ENCODE assay signal across 20 cellular contexts in the genomic region with DNA sequence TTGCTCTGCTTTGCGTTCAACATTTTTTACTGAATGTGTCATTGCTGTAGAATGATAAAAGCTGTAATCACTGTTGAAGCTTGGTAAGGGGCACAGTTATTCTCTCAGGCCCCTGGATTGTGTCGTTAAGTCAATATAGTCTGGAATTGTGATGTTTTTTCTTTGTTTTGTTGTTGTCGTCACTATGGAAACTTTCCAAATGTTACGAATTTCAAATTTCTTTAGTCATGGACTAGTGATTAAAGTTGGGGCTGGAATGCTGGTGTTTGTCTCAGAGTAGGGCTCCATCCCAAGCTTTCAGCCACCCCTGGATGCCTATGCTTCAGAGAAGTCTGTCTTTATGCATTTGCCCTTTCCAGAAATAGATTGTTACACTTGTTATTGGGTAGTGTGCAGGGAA.
DNase-seq lines count a peak whose midpoint lies in the region; ATAC-seq and TF ChIP-seq lines count a peak whose summit lies in the region.
"Had no signal": no experiment of that assay in that cellular context is flagged by ENCODE, and none has a peak within 500 bp of the region (broad histone marks: within the 10 kb centered on the region; RNA-seq: fewer than 3 reads in every experiment).

No MANE protein-coding gene starts in this region.

- no peak overlapping the region for H3K4me3 Mint-ChIP-seq in GM23338
- H3K4me3 Mint-ChIP-seq: CD8-positive, alpha-beta T cell; HFFc6 had no signal

- no peaks in the 10 kb centered on the region for H3K27me3 Mint-ChIP-seq in GM23338 (ENCODE audit: insufficient read depth, low read depth, poor library complexity)

- H3K4me1 ChIP-seq in GM23338 (ENCODE audit: insufficient read depth) (peaks cover 9% of the 10 kb centered on the region), mesodermal cell (ENCODE audit: control insufficient read depth, insufficient read depth, low read length, poor library complexity, severe bottlenecking) (peaks cover 13% of the 10 kb centered on the region), tibial nerve (no peaks in the 10 kb centered on the region)
- H3K4me1 ChIP-seq: SJCRH30 had no signal

- H3K79me2 ChIP-seq in GM23338 (replicated peaks; ENCODE audit: insufficient read depth) = no peaks in the 10 kb centered on the region

- 79 to 88% methylated on average over 3 to 4 of the region's 4 CpGs for WGBS in mesodermal cell (ENCODE audit: insufficient coverage in 2 of 2), 2 experiments
- WGBS in tibial nerve, 2 donors = 40 to 56% methylated on average over 4 of the region's 4 CpGs

- TF ChIP-seq EP300 in tibial nerve (IDR thresholded peaks at IDR 0.05) = no peak

- H3K27me3 ChIP-seq in GM23338 (ENCODE audit: insufficient read depth) (no peaks in the 10 kb centered on the region), tibial nerve (no peaks in the 10 kb centered on the region)
- H3K27me3 ChIP-seq: MG63, SJCRH30 had no signal

- peak overlapping the region; percentile 80; the same call in 1 of the 2 replicates for H3K27ac Mint-ChIP-seq in GM23338
- H3K27ac Mint-ChIP-seq: CD8-positive, alpha-beta T cell; HFFc6 had no signal

- H3K27ac ChIP-seq in GM23338 (ENCODE audit: low read depth) = no peak overlapping the region
- H3K27ac ChIP-seq in mesodermal cell (ENCODE audit: low read depth, low read length, severe bottlenecking) = peak overlapping the region; percentile 89
- no peak overlapping the region for H3K27ac ChIP-seq in tibial nerve
- H3K27ac ChIP-seq: PC-9, SJCRH30 had no signal

- no peak for TF ChIP-seq CTCF in GM23338 (conservative IDR thresholded peaks at IDR 0.05; ENCODE audit: low read depth in 2 of 2)
- TF ChIP-seq CTCF in tibial nerve (IDR thresholded peaks at IDR 0.05) = no peak

- H3K36me3 Mint-ChIP-seq in GM23338 (ENCODE audit: low read depth) = no peaks in the 10 kb centered on the region; the same call in 2 of the 3 replicates
- H3K36me3 Mint-ChIP-seq: CD8-positive, alpha-beta T cell had no signal

- no peak overlapping the region for H2AFZ ChIP-seq in GM23338
- H2AFZ ChIP-seq: PC-9 had no signal

- no peaks in the 10 kb centered on the region for H4K20me1 ChIP-seq in GM23338 (replicated peaks; ENCODE audit: insufficient read depth)

- no peak for TF ChIP-seq POLR2A in tibial nerve (IDR thresholded peaks at IDR 0.05)

- DNase-seq in GM23338 (ENCODE audit: low spot score) (peak; percentile 68), NCI-H748 (lab: John Stamatoyannopoulos, UW; ENCODE audit: unreplicated experiment) (peak; percentile 59), foreskin melanocyte (peak; percentile 1), NCI-H1092 treated with DMSO at 0.1 percent for 48 hours (lab: John Stamatoyannopoulos, UW) (no peak), tibial nerve (ENCODE audit: low spot score in 2 of 2) (no peak), NCI-H510A (lab: John Stamatoyannopoulos, UW) (no peak)
- DNase-seq: CD8-positive, alpha-beta T cell; DMS79 treated with DMSO at 0.1 percent for 48 hours; GOT3; HFFc6; IMR-90; Karpas-422; MG63; NCI-H1092; NCI-H1694; NCI-H69; PC-9; SJCRH30 had no signal

- H3K4me2 ChIP-seq in GM23338 = 0 out of 2 replicates have a peak overlapping the region, but pooled peaks have one; percentile 9
- H3K4me2 ChIP-seq: PC-9 had no signal

- H3K4me1 Mint-ChIP-seq in GM23338 = peaks cover 23% of the 10 kb centered on the region

- no peaks in the 10 kb centered on the region for H3K9me3 Mint-ChIP-seq in GM23338

- H3K36me3 ChIP-seq in GM23338 (ENCODE audit: insufficient read depth) (no peaks in the 10 kb centered on the region), mesodermal cell (ENCODE audit: control insufficient read depth, insufficient read depth, low read length) (no peaks in the 10 kb centered on the region), tibial nerve (no peaks in the 10 kb centered on the region)
- H3K36me3 ChIP-seq: MG63, SJCRH30 had no signal

- H3K9me3 ChIP-seq in mesodermal cell (ENCODE audit: control insufficient read depth, low read length) (no peaks in the 10 kb centered on the region), tibial nerve (no peaks in the 10 kb centered on the region)
- H3K9me3 ChIP-seq: MG63, SJCRH30 had no signal

- H3K9me2 ChIP-seq in GM23338 (ENCODE audit: insufficient read depth) = no peaks in the 10 kb centered on the region

- peak; percentile 79 for ATAC-seq in GM23338
- ATAC-seq in GM21576 (IDR thresholded peaks at IDR 0.05; ENCODE audit: unreplicated experiment) = no peak
- ATAC-seq: CD8-positive, alpha-beta T cell had no signal

- H3F3A ChIP-seq in GM23338 (replicated peaks; ENCODE audit: low read depth) = no peaks in the 10 kb centered on the region

- H3K4me3 ChIP-seq in GM23338 = no peak overlapping the region
- no peak overlapping the region for H3K4me3 ChIP-seq in mesodermal cell (ENCODE audit: extremely low read depth, insufficient read depth, low read length, poor library complexity, severe bottlenecking)
- H3K4me3 ChIP-seq in tibial nerve = no peak overlapping the region
- H3K4me3 ChIP-seq: MG63, PC-9, SJCRH30 had no signal

TF ChIP-seq in GM23338, 12 proteins besides CTCF, POLR2A, EP300 and RAD21 (continues in another document):
- no peak for TF ChIP-seq STAT1 (IDR thresholded peaks at IDR 0.05; ENCODE audit: unreplicated experiment)
- no peak for TF ChIP-seq EZH2phosphoT487 (IDR thresholded peaks at IDR 0.05; ENCODE audit: unreplicated experiment)
- no peak for TF ChIP-seq CREB1 (CRISPR knock-in tag; IDR thresholded peaks at IDR 0.05; ENCODE audit: low read depth)
- no peak for TF ChIP-seq ZNF331 (CRISPR knock-in tag; IDR thresholded peaks at IDR 0.05; ENCODE audit: low read depth)
- no peak for TF ChIP-seq POLR2AphosphoS5 (IDR thresholded peaks at IDR 0.05; ENCODE audit: low read depth)
- TF ChIP-seq JUNB (IDR thresholded peaks at IDR 0.05; ENCODE audit: unreplicated experiment) = no peak
- TF ChIP-seq, protein P1, sequence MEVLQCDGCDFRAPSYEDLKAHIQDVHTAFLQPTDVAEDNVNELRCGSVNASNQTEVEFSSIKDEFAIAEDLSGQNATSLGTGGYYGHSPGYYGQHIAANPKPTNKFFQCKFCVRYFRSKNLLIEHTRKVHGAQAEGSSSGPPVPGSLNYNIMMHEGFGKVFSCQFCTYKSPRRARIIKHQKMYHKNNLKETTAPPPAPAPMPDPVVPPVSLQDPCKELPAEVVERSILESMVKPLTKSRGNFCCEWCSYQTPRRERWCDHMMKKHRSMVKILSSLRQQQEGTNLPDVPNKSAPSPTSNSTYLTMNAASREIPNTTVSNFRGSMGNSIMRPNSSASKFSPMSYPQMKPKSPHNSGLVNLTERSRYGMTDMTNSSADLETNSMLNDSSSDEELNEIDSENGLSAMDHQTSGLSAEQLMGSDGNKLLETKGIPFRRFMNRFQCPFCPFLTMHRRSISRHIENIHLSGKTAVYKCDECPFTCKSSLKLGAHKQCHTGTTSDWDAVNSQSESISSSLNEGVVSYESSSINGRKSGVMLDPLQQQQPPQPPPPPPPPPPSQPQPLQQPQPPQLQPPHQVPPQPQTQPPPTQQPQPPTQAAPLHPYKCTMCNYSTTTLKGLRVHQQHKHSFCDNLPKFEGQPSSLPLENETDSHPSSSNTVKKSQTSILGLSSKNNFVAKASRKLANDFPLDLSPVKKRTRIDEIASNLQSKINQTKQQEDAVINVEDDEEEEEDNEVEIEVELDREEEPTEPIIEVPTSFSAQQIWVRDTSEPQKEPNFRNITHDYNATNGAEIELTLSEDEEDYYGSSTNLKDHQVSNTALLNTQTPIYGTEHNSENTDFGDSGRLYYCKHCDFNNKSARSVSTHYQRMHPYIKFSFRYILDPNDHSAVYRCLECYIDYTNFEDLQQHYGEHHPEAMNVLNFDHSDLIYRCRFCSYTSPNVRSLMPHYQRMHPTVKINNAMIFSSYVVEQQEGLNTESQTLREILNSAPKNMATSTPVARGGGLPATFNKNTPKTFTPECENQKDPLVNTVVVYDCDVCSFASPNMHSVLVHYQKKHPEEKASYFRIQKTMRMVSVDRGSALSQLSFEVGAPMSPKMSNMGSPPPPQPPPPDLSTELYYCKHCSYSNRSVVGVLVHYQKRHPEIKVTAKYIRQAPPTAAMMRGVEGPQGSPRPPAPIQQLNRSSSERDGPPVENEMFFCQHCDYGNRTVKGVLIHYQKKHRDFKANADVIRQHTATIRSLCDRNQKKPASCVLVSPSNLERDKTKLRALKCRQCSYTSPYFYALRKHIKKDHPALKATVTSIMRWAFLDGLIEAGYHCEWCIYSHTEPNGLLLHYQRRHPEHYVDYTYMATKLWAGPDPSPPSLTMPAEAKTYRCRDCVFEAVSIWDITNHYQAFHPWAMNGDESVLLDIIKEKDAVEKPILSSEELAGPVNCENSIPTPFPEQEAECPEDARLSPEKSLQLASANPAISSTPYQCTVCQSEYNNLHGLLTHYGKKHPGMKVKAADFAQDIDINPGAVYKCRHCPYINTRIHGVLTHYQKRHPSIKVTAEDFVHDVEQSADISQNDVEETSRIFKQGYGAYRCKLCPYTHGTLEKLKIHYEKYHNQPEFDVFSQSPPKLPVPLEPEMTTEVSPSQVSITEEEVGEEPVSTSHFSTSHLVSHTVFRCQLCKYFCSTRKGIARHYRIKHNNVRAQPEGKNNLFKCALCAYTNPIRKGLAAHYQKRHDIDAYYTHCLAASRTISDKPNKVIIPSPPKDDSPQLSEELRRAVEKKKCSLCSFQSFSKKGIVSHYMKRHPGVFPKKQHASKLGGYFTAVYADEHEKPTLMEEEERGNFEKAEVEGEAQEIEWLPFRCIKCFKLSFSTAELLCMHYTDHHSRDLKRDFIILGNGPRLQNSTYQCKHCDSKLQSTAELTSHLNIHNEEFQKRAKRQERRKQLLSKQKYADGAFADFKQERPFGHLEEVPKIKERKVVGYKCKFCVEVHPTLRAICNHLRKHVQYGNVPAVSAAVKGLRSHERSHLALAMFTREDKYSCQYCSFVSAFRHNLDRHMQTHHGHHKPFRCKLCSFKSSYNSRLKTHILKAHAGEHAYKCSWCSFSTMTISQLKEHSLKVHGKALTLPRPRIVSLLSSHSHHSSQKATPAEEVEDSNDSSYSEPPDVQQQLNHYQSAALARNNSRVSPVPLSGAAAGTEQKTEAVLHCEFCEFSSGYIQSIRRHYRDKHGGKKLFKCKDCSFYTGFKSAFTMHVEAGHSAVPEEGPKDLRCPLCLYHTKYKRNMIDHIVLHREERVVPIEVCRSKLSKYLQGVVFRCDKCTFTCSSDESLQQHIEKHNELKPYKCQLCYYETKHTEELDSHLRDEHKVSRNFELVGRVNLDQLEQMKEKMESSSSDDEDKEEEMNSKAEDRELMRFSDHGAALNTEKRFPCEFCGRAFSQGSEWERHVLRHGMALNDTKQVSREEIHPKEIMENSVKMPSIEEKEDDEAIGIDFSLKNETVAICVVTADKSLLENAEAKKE (CRISPR knock-in tag; IDR thresholded peaks at IDR 0.05) = no peak
- TF ChIP-seq ZNF114 (CRISPR knock-in tag; IDR thresholded peaks at IDR 0.05) = no peak

Comparison
In these comparisons a context has a peak if more than half of its experiments do, and no peak if none do; other contexts are left out.
1. DNase-seq: peak in GM23338 (single experiment), NCI-H748 (single experiment) and foreskin melanocyte (single experiment); none in NCI-H1092 treated with DMSO at 0.1 percent for 48 hours (single experiment), tibial nerve (0 of 2) and NCI-H510A (single experiment).